31 cellular contexts compared by ENCODE assay signal in genomic region chr1:203217668-203218067, GRCh38. TPM values are rescaled to one million over a fixed set of nuclear protein-coding genes. Genes with fewer than 3 reads are reported as not detected.
"Had no signal": no experiment of that assay in that cellular context is flagged by ENCODE, and none has a peak within 500 bp of the region (broad histone marks: within the 10 kb centered on the region; RNA-seq: fewer than 3 reads in every experiment).

No MANE protein-coding gene starts in this region.

- DNase-seq: activated CD4-positive, alpha-beta T cell treated with anti-CD3 and anti-CD28 coated beads for 36 hours; activated CD4-positive, alpha-beta T cell treated with anti-CD3 and anti-CD28 coated beads, Interleukin-2, amount 10 ng/mL, durations not matched to agents 7 days and 5 days; activated CD4-positive, alpha-beta T cell treated with anti-CD3 and anti-CD28 coated beads, Interleukin-2, amount 50 U/mL, for 48 hours; activated CD8-positive, alpha-beta T cell treated with anti-CD3 and anti-CD28 coated beads, Interleukin-2, amount 10 ng/mL, durations not matched to agents 7 days and 5 days; activated gamma-delta T cell; activated naive CD4-positive, alpha-beta T cell treated with anti-CD3 and anti-CD28 coated beads for 36 hours; activated T-cell treated with anti-CD3 and anti-CD28 coated beads, Interleukin-2, amount 50 U/mL, for 24 hours; adrenal gland; NCI-H1105; NCI-H1417 treated with DMSO at 0.1 percent for 48 hours; NCI-H1930; NCI-H2081 treated with DMSO at 0.1 percent for 48 hours; NCI-H345; NCI-H524 treated with DMSO at 0.1 percent for 48 hours; NK-92 treated with Interleukin-12 subunit alpha and Interleukin-12 subunit beta, amount 100 ng/mL, for 24 hours; Peyer's patch; SHP77 treated with DMSO at 0.1 percent for 48 hours; SK-N-SH had no signal

- H3K27ac ChIP-seq: adrenal gland, body of pancreas, breast epithelium, Peyer's patch, SJSA1 had no signal

- H3K27ac Mint-ChIP-seq: activated CD4-positive, alpha-beta T cell treated with anti-CD3 and anti-CD28 coated beads for 36 hours; activated CD4-positive, alpha-beta T cell treated with anti-CD3 and anti-CD28 coated beads, Interleukin-2, amount 10 ng/mL, durations not matched to agents 7 days and 5 days; activated CD8-positive, alpha-beta T cell treated with anti-CD3 and anti-CD28 coated beads, Interleukin-2, amount 10 ng/mL, durations not matched to agents 7 days and 5 days; activated naive CD4-positive, alpha-beta T cell treated with anti-CD3 and anti-CD28 coated beads for 36 hours; activated naive CD4-positive, alpha-beta T cell treated with anti-CD3 and anti-CD28 coated beads, Interleukin-2, amount 50 U/mL, for 72 hours; activated T-cell treated with anti-CD3 and anti-CD28 coated beads, Interleukin-2, amount 50 U/mL, for 24 hours; activated T-helper 2 cell treated with anti-CD3 and anti-CD28 coated beads, Interferon-gamma antibody, Interleukin-2, Interleukin-4, amounts not matched to agents 10 μg/mL and 5 μg/mL and 100 μg/mL, durations not matched to agents 14 hours and 24 hours and 36 hours; T-helper 1 cell treated with Interleukin-12 subunit alpha and Interleukin-12 subunit beta and Interleukin-4 antibody, amounts not matched to agents 30 μg/mL and 1 μg/mL, for 36 hours; T-helper 2 cell treated with Interferon-gamma antibody and Interleukin-4, amounts not matched to agents 5 μg/mL and 100 μg/mL, for 36 hours had no signal

- H3K4me2 ChIP-seq: SK-N-SH had no signal

- H3K9me3 Mint-ChIP-seq: activated CD4-positive, alpha-beta T cell treated with anti-CD3 and anti-CD28 coated beads, Interleukin-2, amount 10 ng/mL, durations not matched to agents 7 days and 5 days; activated naive CD4-positive, alpha-beta T cell treated with anti-CD3 and anti-CD28 coated beads for 36 hours; activated naive CD4-positive, alpha-beta T cell treated with anti-CD3 and anti-CD28 coated beads, Interleukin-2, amount 50 U/mL, for 72 hours; activated T-cell treated with anti-CD3 and anti-CD28 coated beads, Interleukin-2, amount 50 U/mL, for 24 hours; activated T-helper 2 cell treated with anti-CD3 and anti-CD28 coated beads, Interferon-gamma antibody, Interleukin-2, Interleukin-4, amounts not matched to agents 10 μg/mL and 5 μg/mL and 100 μg/mL, durations not matched to agents 14 hours and 24 hours and 36 hours; T-helper 1 cell treated with Interleukin-12 subunit alpha and Interleukin-12 subunit beta and Interleukin-4 antibody, amounts not matched to agents 30 μg/mL and 1 μg/mL, for 36 hours; T-helper 2 cell treated with Interferon-gamma antibody and Interleukin-4, amounts not matched to agents 5 μg/mL and 100 μg/mL, for 36 hours had no signal

- H3K36me3 ChIP-seq: adrenal gland, breast epithelium, Peyer's patch, SJSA1 had no signal

- H3K36me3 Mint-ChIP-seq: activated naive CD4-positive, alpha-beta T cell treated with anti-CD3 and anti-CD28 coated beads, Interleukin-2, amount 50 U/mL, for 72 hours had no signal

- H3K27me3 ChIP-seq: body of pancreas, breast epithelium, Peyer's patch had no signal

- H3K4me1 ChIP-seq: adrenal gland, SJSA1 had no signal

- H3K4me1 Mint-ChIP-seq: activated CD4-positive, alpha-beta T cell treated with anti-CD3 and anti-CD28 coated beads for 36 hours; activated CD4-positive, alpha-beta T cell treated with anti-CD3 and anti-CD28 coated beads, Interleukin-2, amount 10 ng/mL, durations not matched to agents 7 days and 5 days had no signal

- H3K9ac ChIP-seq: SK-N-SH had no signal

- H3K4me3 ChIP-seq: adrenal gland, body of pancreas, breast epithelium, Peyer's patch, SJSA1 had no signal

- H3K4me3 Mint-ChIP-seq: activated CD4-positive, alpha-beta T cell treated with anti-CD3 and anti-CD28 coated beads for 36 hours; activated CD4-positive, alpha-beta T cell treated with anti-CD3 and anti-CD28 coated beads, Interleukin-2, amount 10 ng/mL, durations not matched to agents 7 days and 5 days; activated CD8-positive, alpha-beta T cell treated with anti-CD3 and anti-CD28 coated beads, Interleukin-2, amount 10 ng/mL, durations not matched to agents 7 days and 5 days; activated naive CD4-positive, alpha-beta T cell treated with anti-CD3 and anti-CD28 coated beads for 36 hours; activated T-cell treated with anti-CD3 and anti-CD28 coated beads, Interleukin-2, amount 50 U/mL, for 24 hours; T-helper 1 cell treated with Interleukin-12 subunit alpha and Interleukin-12 subunit beta and Interleukin-4 antibody, amounts not matched to agents 30 μg/mL and 1 μg/mL, for 36 hours; T-helper 2 cell treated with Interferon-gamma antibody and Interleukin-4, amounts not matched to agents 5 μg/mL and 100 μg/mL, for 36 hours had no signal

- ATAC-seq: activated CD4-positive, alpha-beta T cell treated with anti-CD3 and anti-CD28 coated beads for 36 hours; activated CD4-positive, CD25-positive, alpha-beta regulatory T cell treated with anti-CD3 and anti-CD28 coated beads, Interleukin-2, amount 50 U/mL, for 24 hours; activated CD8-positive, alpha-beta T cell treated with anti-CD3 and anti-CD28 coated beads, Interleukin-2, amount 10 ng/mL, durations not matched to agents 7 days and 5 days; activated naive CD4-positive, alpha-beta T cell treated with anti-CD3 and anti-CD28 coated beads, Interleukin-2, amount 50 U/mL, for 72 hours had no signal

- H3K9me3 ChIP-seq: adrenal gland, body of pancreas, breast epithelium, Peyer's patch, SJSA1, SK-N-SH had no signal

RNA-seq across cellular contexts. Expression of gene CHIT1, which starts 11.8 kb away (rescaled TPM):
- total RNA-seq: astrocyte, cardiac septum, MCF 10A, NCI-H460, PC-3, SJSA1 had no signal
- polyA plus RNA-seq: SK-N-SH had no signal

RNA-seq across cellular contexts. Expression of gene CHI3L1, which starts 31.2 kb away (rescaled TPM):
- total RNA-seq: activated CD4-positive, alpha-beta T cell treated with anti-CD3 and anti-CD28 coated beads, Interleukin-2, amount 10 ng/mL, durations not matched to agents 7 days and 5 days; activated CD8-positive, alpha-beta T cell treated with anti-CD3 and anti-CD28 coated beads, Interleukin-2, amount 10 ng/mL, durations not matched to agents 7 days and 5 days; activated T-helper 2 cell treated with anti-CD3 and anti-CD28 coated beads, Interferon-gamma antibody, Interleukin-2, Interleukin-4, amounts not matched to agents 10 μg/mL and 5 μg/mL and 100 μg/mL, durations not matched to agents 14 hours and 24 hours and 36 hours; NCI-H460; PC-3; SJSA1 had no signal
- polyA plus RNA-seq: SK-N-SH had no signal

RNA-seq across cellular contexts. Expression of gene MYBPH, which starts 42.0 kb away (rescaled TPM):
- total RNA-seq: activated CD4-positive, alpha-beta T cell treated with anti-CD3 and anti-CD28 coated beads for 36 hours; activated CD4-positive, alpha-beta T cell treated with anti-CD3 and anti-CD28 coated beads, Interleukin-2, amount 10 ng/mL, durations not matched to agents 7 days and 5 days; activated CD8-positive, alpha-beta T cell treated with anti-CD3 and anti-CD28 coated beads, Interleukin-2, amount 10 ng/mL, durations not matched to agents 7 days and 5 days; activated naive CD4-positive, alpha-beta T cell treated with anti-CD3 and anti-CD28 coated beads for 36 hours; activated naive CD4-positive, alpha-beta T cell treated with anti-CD3 and anti-CD28 coated beads, Interleukin-2, amount 50 U/mL, for 72 hours; activated T-helper 2 cell treated with anti-CD3 and anti-CD28 coated beads, Interferon-gamma antibody, Interleukin-2, Interleukin-4, amounts not matched to agents 10 μg/mL and 5 μg/mL and 100 μg/mL, durations not matched to agents 14 hours and 24 hours and 36 hours; adrenal gland; astrocyte; body of pancreas; cardiac septum; MCF 10A; NCI-H460; PC-3; Peyer's patch; SJSA1 had no signal
